Comparison of ENCODE assay signal across 9 cellular contexts in genomic region chr2:25253153-25253617, GRCh38.
DNase-seq lines count a peak whose midpoint lies in the region; ATAC-seq and TF ChIP-seq lines count a peak whose summit lies in the region.
"Had no signal": no experiment of that assay in that cellular context is flagged by ENCODE, and none has a peak within 500 bp of the region (broad histone marks: within the 10 kb centered on the region; RNA-seq: fewer than 3 reads in every experiment).

No MANE protein-coding gene starts in this region.

- CTCF ChIA-PET in activated CD4-positive, alpha-beta memory T cell treated with anti-CD3 and anti-CD28 coated beads, Interleukin-2, amount 10 ng/mL, durations not matched to agents 7 days and 5 days (lab: Charles Lee): interaction anchor here (1.2 kb wide), 1 partner anchor 23 kb away, joined by 6 read pairs; no protein-coding TSS in a partner anchor

- TF ChIP-seq CTCF in right atrium auricular region (IDR thresholded peaks at IDR 0.05) (no peak), psoas muscle (IDR thresholded peaks at IDR 0.05) (no peak)

- H3K9ac ChIP-seq in ES-I3 (ENCODE audit: low read depth, low read length): peak overlapping the region; percentile 66

- DNase-seq in activated CD4-positive, alpha-beta memory T cell treated with anti-CD3 and anti-CD28 coated beads, Interleukin-2, amount 10 ng/mL, durations not matched to agents 7 days and 5 days: no peak
- DNase-seq in right atrium auricular region (ENCODE audit: low spot score) (no peak), psoas muscle (no peak), inferior parietal cortex (ENCODE audit: extremely low spot score) (no peak), NCI-H345 (lab: John Stamatoyannopoulos, UW) (no peak), HAP-1 (ENCODE audit: low spot score in 2 of 2) (no peak)
- DNase-seq: occipital lobe had no signal

- H3K9me3 Mint-ChIP-seq in activated CD4-positive, alpha-beta memory T cell treated with anti-CD3 and anti-CD28 coated beads, Interleukin-2, amount 10 ng/mL, durations not matched to agents 7 days and 5 days: no peaks in the 10 kb centered on the region

- peak overlapping the region; percentile 47 for H3K4me3 Mint-ChIP-seq in activated CD4-positive, alpha-beta memory T cell treated with anti-CD3 and anti-CD28 coated beads, Interleukin-2, amount 10 ng/mL, durations not matched to agents 7 days and 5 days

- H3K27me3 ChIP-seq in right atrium auricular region (no peaks in the 10 kb centered on the region), psoas muscle (ENCODE audit: insufficient read depth in 3 of 3, low read length in 2 of 3) (no peaks in the 10 kb centered on the region), HAP-1 (ENCODE audit: low read depth) (no peaks in the 10 kb centered on the region)

- intact Hi-C loops in psoas muscle (cut with DNase I): no loop called here

- peaks cover 1% of the 10 kb centered on the region; the same call in 1 of the 2 replicates for H3K36me3 ChIP-seq in ES-I3 (ENCODE audit: insufficient read depth, low read length)
- H3K36me3 ChIP-seq in right atrium auricular region: peaks cover 10% of the 10 kb centered on the region
- H3K36me3 ChIP-seq in psoas muscle (ENCODE audit: insufficient read depth in 1 of 2, low read depth in 1 of 2): peaks cover 0 to 26% of the 10 kb centered on the region in 2 donors
- H3K36me3 ChIP-seq in HAP-1 (replicated peaks): no peaks in the 10 kb centered on the region; the same call in 1 of the 2 replicates

- ATAC-seq in psoas muscle (no peak), GM21381 (IDR thresholded peaks at IDR 0.05; ENCODE audit: unreplicated experiment) (no peak)

- POLR2A ChIA-PET in activated CD4-positive, alpha-beta memory T cell treated with anti-CD3 and anti-CD28 coated beads, Interleukin-2, amount 10 ng/mL, durations not matched to agents 7 days and 5 days (lab: Charles Lee): interaction anchor here (1.0 to 2.5 kb wide), 6 partner anchors 11 to 63 kb away, joined by 3 to 18 read pairs (median 6); no protein-coding TSS in a partner anchor

- H3K27me3 Mint-ChIP-seq in activated CD4-positive, alpha-beta memory T cell treated with anti-CD3 and anti-CD28 coated beads, Interleukin-2, amount 10 ng/mL, durations not matched to agents 7 days and 5 days: no peaks in the 10 kb centered on the region

- 84 to 87% (median 87%) methylated on average over 11 of the region's 11 CpGs for WGBS in psoas muscle, 3 donors

- H3K4me1 ChIP-seq in ES-I3 (ENCODE audit: insufficient read depth, low read length): peaks cover 30% of the 10 kb centered on the region
- peaks cover 0 to 43% of the 10 kb centered on the region in 2 donors for H3K4me1 ChIP-seq in right atrium auricular region
- peaks cover 25% of the 10 kb centered on the region for H3K4me1 ChIP-seq in psoas muscle
- no peaks in the 10 kb centered on the region for H3K4me1 ChIP-seq in HAP-1

- no peak overlapping the region for H3K27ac Mint-ChIP-seq in activated CD4-positive, alpha-beta memory T cell treated with anti-CD3 and anti-CD28 coated beads, Interleukin-2, amount 10 ng/mL, durations not matched to agents 7 days and 5 days

- peaks cover 15% of the 10 kb centered on the region for H3K4me1 Mint-ChIP-seq in activated CD4-positive, alpha-beta memory T cell treated with anti-CD3 and anti-CD28 coated beads, Interleukin-2, amount 10 ng/mL, durations not matched to agents 7 days and 5 days

- no peaks in the 10 kb centered on the region for H3K9me3 ChIP-seq in ES-I3 (ENCODE audit: control insufficient read depth, insufficient read depth, low read length)
- H3K9me3 ChIP-seq in right atrium auricular region: no peaks in the 10 kb centered on the region
- no peaks in the 10 kb centered on the region for H3K9me3 ChIP-seq in psoas muscle
- no peaks in the 10 kb centered on the region for H3K9me3 ChIP-seq in HAP-1

- H3K27ac ChIP-seq in right atrium auricular region (peak overlapping the region; percentile 85 to 88), psoas muscle (peak overlapping the region; percentile 30)

- peak overlapping the region in 1 of 2 donors; percentile 78 for H3K4me3 ChIP-seq in right atrium auricular region
- peak overlapping the region; percentile 68 for H3K4me3 ChIP-seq in psoas muscle
- no peak overlapping the region for H3K4me3 ChIP-seq in HAP-1

- in situ Hi-C loops in HAP-1 (cut with MboI; ENCODE audit: low sequenced_read_pairs): no loop called here

- peaks cover 12% of the 10 kb centered on the region for H3K36me3 Mint-ChIP-seq in activated CD4-positive, alpha-beta memory T cell treated with anti-CD3 and anti-CD28 coated beads, Interleukin-2, amount 10 ng/mL, durations not matched to agents 7 days and 5 days (ENCODE audit: low read depth)
